ENCODE assay signal across 10 cellular contexts in genomic region chr4:40173470-40173875, GRCh38. TPM values are rescaled to one million over a fixed set of nuclear protein-coding genes. Genes with fewer than 3 reads are reported as not detected.
DNase-seq lines count a peak whose midpoint lies in the region; ATAC-seq, FAIRE-seq and TF ChIP-seq lines count a peak whose summit lies in the region.
"Had no signal": no experiment of that assay in that cellular context is flagged by ENCODE, and none has a peak within 500 bp of the region (broad histone marks: within the 10 kb centered on the region; RNA-seq: fewer than 3 reads in every experiment).

No MANE protein-coding gene starts in this region.

- H3K9me3 Mint-ChIP-seq in activated naive CD8-positive, alpha-beta T cell treated with anti-CD3 and anti-CD28 coated beads for 36 hours: no peaks in the 10 kb centered on the region

- peak overlapping the region; percentile 84 for H3K27ac Mint-ChIP-seq in activated naive CD8-positive, alpha-beta T cell treated with anti-CD3 and anti-CD28 coated beads for 36 hours

- 63 to 66% methylated on average over 4 of the region's 4 CpGs for WGBS in esophagus squamous epithelium, 2 donors

- no peak overlapping the region for H3K4me3 ChIP-seq in esophagus squamous epithelium

- peaks cover 24% of the 10 kb centered on the region for H3K4me1 Mint-ChIP-seq in activated naive CD8-positive, alpha-beta T cell treated with anti-CD3 and anti-CD28 coated beads for 36 hours

- H3K27me3 Mint-ChIP-seq in activated naive CD8-positive, alpha-beta T cell treated with anti-CD3 and anti-CD28 coated beads for 36 hours: no peaks in the 10 kb centered on the region

- no peaks in the 10 kb centered on the region for H3K4me1 ChIP-seq in esophagus squamous epithelium

- no peak for TF ChIP-seq CTCF in esophagus squamous epithelium (IDR thresholded peaks at IDR 0.05)

- DNase-seq in GM12891 (ENCODE audit: insufficient read length, low spot score) (peak; percentile 36), esophagus squamous epithelium (lab: John Stamatoyannopoulos, UW) (no peak), Right ventricle myocardium superior (no peak)
- DNase-seq in activated naive CD8-positive, alpha-beta T cell treated with anti-CD3 and anti-CD28 coated beads for 36 hours: no peak
- no peak for DNase-seq in effector CD4-positive, alpha-beta T cell
- DNase-seq in stimulated activated CD4-positive, alpha-beta T cell treated with anti-CD3 and anti-CD28 coated beads, Interleukin-4, amount 100 ng/mL, for 1 hour: no peak

- H3K27me3 ChIP-seq in esophagus squamous epithelium: no peaks in the 10 kb centered on the region

- ATAC-seq in GM19463 (IDR thresholded peaks at IDR 0.05; ENCODE audit: unreplicated experiment) (peak; percentile 53), HG03159 (IDR thresholded peaks at IDR 0.05; ENCODE audit: unreplicated experiment) (peak; percentile 80), Right ventricle myocardium superior (ENCODE audit: poor library complexity) (no peak)
- ATAC-seq: Panc1 had no signal

- peaks cover 2% of the 10 kb centered on the region for H3K36me3 Mint-ChIP-seq in activated naive CD8-positive, alpha-beta T cell treated with anti-CD3 and anti-CD28 coated beads for 36 hours

- peak overlapping the region; percentile 52 for H3K4me3 Mint-ChIP-seq in activated naive CD8-positive, alpha-beta T cell treated with anti-CD3 and anti-CD28 coated beads for 36 hours

- peak; percentile 92 for FAIRE-seq in GM12891 (lab: Jason Lieb, UNC)

- TF ChIP-seq POLR2A in GM12891 (IDR thresholded peaks at IDR 0.05; ENCODE audit: low read depth, low read length) (0 out of 2 replicates have a peak, but pooled peaks have one; percentile 57), esophagus squamous epithelium (IDR thresholded peaks at IDR 0.05) (no peak)

- no peaks in the 10 kb centered on the region for H3K9me3 ChIP-seq in esophagus squamous epithelium

- H3K27ac ChIP-seq in esophagus squamous epithelium: no peak overlapping the region

- intact Hi-C loops in esophagus squamous epithelium (cut with DNase I): no loop called here
- intact Hi-C loops in Right ventricle myocardium superior (cut with DNase I): no loop called here

- H3K36me3 ChIP-seq in esophagus squamous epithelium: no peaks in the 10 kb centered on the region

TF ChIP-seq in GM12891, 5 proteins besides CTCF, POLR2A, EP300 and RAD21:
- TF ChIP-seq POLR2AphosphoS5 (IDR thresholded peaks at IDR 0.05; ENCODE audit: low read depth, low read length): no peak
- TF ChIP-seq TAF1 (IDR thresholded peaks at IDR 0.05; ENCODE audit: low read depth, low read length): no peak
- TF ChIP-seq SPI1 (IDR thresholded peaks at IDR 0.05; ENCODE audit: low read depth, low read length): no peak
- TF ChIP-seq POU2F2 (IDR thresholded peaks at IDR 0.05; ENCODE audit: low read depth, low read length): no peak
- no peak for TF ChIP-seq PAX5 (IDR thresholded peaks at IDR 0.05; ENCODE audit: insufficient read depth, low read length, severe bottlenecking)

RNA-seq across cellular contexts. Expression of gene RHOH, which starts 23.4 kb away (rescaled TPM):
- polyA plus RNA-seq in GM12891 (2012; ENCODE audit: low read depth, missing spikeins): 58.4 TPM
- 100 to 1,000 TPM; 112 to 114 TPM for total RNA-seq in activated naive CD8-positive, alpha-beta T cell treated with anti-CD3 and anti-CD28 coated beads for 36 hours
- total RNA-seq in esophagus squamous epithelium (1 to 10 TPM in 3 of 4 donors, under 1 TPM in 1; 0.79 to 5.0 (median 2.2) TPM), Right ventricle myocardium superior (0.38 TPM)
- total RNA-seq: Daoy had no signal

Comparison
In these comparisons a context has a peak if more than half of its experiments do, and no peak if none do; other contexts are left out.
1. RNA of gene RHOH, which starts 23.4 kb away (total RNA-seq): 112 to 114 TPM in activated naive CD8-positive, alpha-beta T cell treated with anti-CD3 and anti-CD28 coated beads for 36 hours; 0.79 to 5.0 TPM in esophagus squamous epithelium and 0.38 TPM in Right ventricle myocardium superior (single experiment); every median in the first group is over 10 times any median in the second.